In the genomic region with DNA sequence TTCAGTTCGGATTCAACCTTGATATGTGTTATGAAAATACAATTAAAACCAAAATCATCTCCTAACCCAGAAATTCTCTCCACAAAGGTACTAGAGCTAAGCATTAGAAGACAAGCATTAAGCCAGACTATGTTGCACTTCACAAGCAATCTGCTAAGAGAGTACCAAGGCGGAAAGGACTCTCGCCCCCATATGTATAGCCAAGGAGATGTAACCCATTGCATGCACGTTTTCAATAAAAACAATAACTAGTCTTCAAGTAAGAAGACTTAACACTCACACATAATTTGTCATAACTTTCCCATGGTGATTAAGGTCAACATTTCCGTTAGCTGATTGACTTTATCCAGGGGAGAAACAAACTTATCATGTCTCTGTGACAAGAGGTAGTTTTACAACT, we compare ENCODE assay signal across 30 cellular contexts. TPM values are rescaled to one million over a fixed set of nuclear protein-coding genes. Genes with fewer than 3 reads are reported as not detected.
A peak's percentile ranks its signal among the peaks of the same experiment; 100 is the strongest.
DNase-seq lines count a peak whose midpoint lies in the region; ATAC-seq, FAIRE-seq and TF ChIP-seq lines count a peak whose summit lies in the region.
"Had no signal": no experiment of that assay in that cellular context is flagged by ENCODE, and none has a peak within 500 bp of the region (broad histone marks: within the 10 kb centered on the region; RNA-seq: fewer than 3 reads in every experiment).

No MANE protein-coding gene starts in this region.

- DNase-seq in activated CD4-positive, CD25-positive, alpha-beta regulatory T cell treated with anti-CD3 and anti-CD28 coated beads, Interleukin-2, amount 50 U/mL, for 72 hours: no peak
- DNase-seq in GM12892 (ENCODE audit: insufficient read length): no peak
- no peak for DNase-seq in natural killer cell
- DNase-seq in PC-9: no peak
- DNase-seq in mesenteric fat pad (ENCODE audit: low spot score): no peak
- DNase-seq: activated CD8-positive, alpha-beta memory T cell treated with anti-CD3 and anti-CD28 coated beads, Interleukin-2, amount 50 U/mL, for 4 hours; amniotic stem cell; caudate nucleus; DMS 273 treated with DMSO at 0.1 percent for 48 hours; dorsolateral prefrontal cortex; erythroblast; foreskin melanocyte; hypothalamus; NCI-H1105; NCI-H2081 treated with DMSO at 0.1 percent for 48 hours; NCI-H524; Right ventricle myocardium superior; stimulated activated CD4-positive, alpha-beta T cell treated with anti-CD3 and anti-CD28 coated beads, Interleukin-1b, Interleukin-23, amount 100 ng/mL, for 48 hours; stomach had no signal

- no peaks in the 10 kb centered on the region for H3K27me3 Mint-ChIP-seq in activated T-helper 17 cell treated with anti-CD3 and anti-CD28 coated beads, Interleukin-2, amount 50 U/mL, for 72 hours
- no peaks in the 10 kb centered on the region for H3K27me3 Mint-ChIP-seq in natural killer cell (ENCODE audit: low read depth in 2 of 2)
- H3K27me3 Mint-ChIP-seq: type B pancreatic cell had no signal

- no peak for TF ChIP-seq POLR2A in GM12892 (IDR thresholded peaks at IDR 0.05; ENCODE audit: low read depth, low read length)

- no peak overlapping the region for H2AFZ ChIP-seq in PC-9

- H3K27me3 ChIP-seq in PC-9 (ENCODE audit: insufficient read depth, low read depth): no peaks in the 10 kb centered on the region
- H3K27me3 ChIP-seq: BLaER1, dorsolateral prefrontal cortex, stomach had no signal

- H4K20me1 ChIP-seq in PC-9 (ENCODE audit: insufficient read depth): no peaks in the 10 kb centered on the region
- H4K20me1 ChIP-seq: BLaER1 had no signal

- no peak overlapping the region for H3K4me3 ChIP-seq in PC-9
- H3K4me3 ChIP-seq: BLaER1, dorsolateral prefrontal cortex, stomach had no signal

- no peaks in the 10 kb centered on the region for H3K4me1 ChIP-seq in PC-9 (replicated peaks; ENCODE audit: insufficient read depth)
- H3K4me1 ChIP-seq: BLaER1, stomach had no signal

- H3K27ac ChIP-seq in PC-9: no peak overlapping the region
- H3K27ac ChIP-seq: BLaER1, dorsolateral prefrontal cortex, KMS-11, stomach had no signal

- H3F3A ChIP-seq in PC-9 (ENCODE audit: insufficient read depth, low read depth): no peaks in the 10 kb centered on the region

- peaks cover 5% of the 10 kb centered on the region; the same call in 1 of the 2 replicates for H3K9me3 ChIP-seq in PC-9 (ENCODE audit: insufficient read depth, low read depth)
- H3K9me3 ChIP-seq: BLaER1, stomach had no signal

- H3K9me3 Mint-ChIP-seq in activated T-helper 17 cell treated with anti-CD3 and anti-CD28 coated beads, Interleukin-2, amount 50 U/mL, for 72 hours: peaks cover 3% of the 10 kb centered on the region
- H3K9me3 Mint-ChIP-seq in natural killer cell: no peaks in the 10 kb centered on the region
- H3K9me3 Mint-ChIP-seq: type B pancreatic cell had no signal

- BruUV-seq in PC-9 (replicated peaks; lab: Mats Ljungman, UMichigan): no TSS peak

- peaks cover 45% of the 10 kb centered on the region for H3K4me1 Mint-ChIP-seq in activated T-helper 17 cell treated with anti-CD3 and anti-CD28 coated beads, Interleukin-2, amount 50 U/mL, for 72 hours
- H3K4me1 Mint-ChIP-seq in natural killer cell: peaks cover 60 to 66% of the 10 kb centered on the region in 2 donors

- no peaks in the 10 kb centered on the region for H3K9me2 ChIP-seq in PC-9 (ENCODE audit: insufficient read depth)

- ATAC-seq in activated CD4-positive, CD25-positive, alpha-beta regulatory T cell treated with anti-CD3 and anti-CD28 coated beads, Interleukin-2, amount 50 U/mL, for 24 hours: peak; percentile 39
- peak; percentile 52 for ATAC-seq in activated T-helper 17 cell treated with anti-CD3 and anti-CD28 coated beads, Interleukin-2, amount 50 U/mL, for 72 hours (replicated peaks)
- ATAC-seq in natural killer cell (no peak), HG03460 (IDR thresholded peaks at IDR 0.05; ENCODE audit: unreplicated experiment) (no peak)

- no peak overlapping the region for H3K4me2 ChIP-seq in PC-9
- H3K4me2 ChIP-seq: BLaER1 had no signal

- H3K36me3 Mint-ChIP-seq in activated T-helper 17 cell treated with anti-CD3 and anti-CD28 coated beads, Interleukin-2, amount 50 U/mL, for 72 hours (ENCODE audit: low read depth): peaks cover 4% of the 10 kb centered on the region
- H3K36me3 Mint-ChIP-seq in natural killer cell: no peaks in the 10 kb centered on the region
- H3K36me3 Mint-ChIP-seq: type B pancreatic cell had no signal

- H3K27ac Mint-ChIP-seq in activated T-helper 17 cell treated with anti-CD3 and anti-CD28 coated beads, Interleukin-2, amount 50 U/mL, for 72 hours: peak overlapping the region; percentile 95
- H3K27ac Mint-ChIP-seq in natural killer cell: peak overlapping the region; percentile 99
- H3K27ac Mint-ChIP-seq: type B pancreatic cell had no signal

- POLR2A ChIA-PET in PC-9 (lab: Charles Lee; ENCODE audit: unreplicated experiment): no interaction called here

- no peaks in the 10 kb centered on the region for H3K79me2 ChIP-seq in PC-9 (ENCODE audit: low read depth)

- CTCF ChIA-PET in PC-9 (lab: Charles Lee): no interaction called here

- FAIRE-seq in GM12892 (lab: Jason Lieb, UNC): peak; percentile 56
- FAIRE-seq: A204.1, H1 had no signal

- H3K36me3 ChIP-seq in PC-9 (ENCODE audit: low read depth): no peaks in the 10 kb centered on the region
- H3K36me3 ChIP-seq: BLaER1, stomach had no signal

- intact Hi-C loops in natural killer cell (cut with micrococcal nuclease): no loop called here
- intact Hi-C loops in PC-9 (cut with micrococcal nuclease; ENCODE audit: unreplicated experiment): no loop called here

- no peak for TF ChIP-seq CTCF in natural killer cell (IDR thresholded peaks at IDR 0.05)
- no peak for TF ChIP-seq CTCF in PC-9 (conservative IDR thresholded peaks at IDR 0.05)

- H3K4me3 Mint-ChIP-seq in activated T-helper 17 cell treated with anti-CD3 and anti-CD28 coated beads, Interleukin-2, amount 50 U/mL, for 72 hours: peak overlapping the region; percentile 90
- peak overlapping the region; percentile 42 for H3K4me3 Mint-ChIP-seq in natural killer cell
- H3K4me3 Mint-ChIP-seq: type B pancreatic cell had no signal

RNA-seq across cellular contexts. Expression of a gene that starts 27.6 kb away (rescaled TPM):
- 102 TPM for polyA plus RNA-seq in GM12892 (2012; ENCODE audit: missing spikeins)
- 100 to 1,000 TPM; 366 to 421 TPM for total RNA-seq in activated T-helper 17 cell treated with anti-CD3 and anti-CD28 coated beads, Interleukin-2, amount 50 U/mL, for 72 hours
- total RNA-seq in natural killer cell (1,000 to 10,000 TPM; 1,142 to 1,334 (median 1,200) TPM), PC-9 (2021) (0.58 and 0.79 TPM in 2 replicates), mesenteric fat pad (65.8 TPM)
- total RNA-seq: G401, H1, HT-29, lung microvascular endothelial cell had no signal

Comparison
In these comparisons a context has a peak if more than half of its experiments do, and no peak if none do; other contexts are left out.
1. ATAC-seq: peak in activated CD4-positive, CD25-positive, alpha-beta regulatory T cell treated with anti-CD3 and anti-CD28 coated beads, Interleukin-2, amount 50 U/mL, for 24 hours (2 of 2) and activated T-helper 17 cell treated with anti-CD3 and anti-CD28 coated beads, Interleukin-2, amount 50 U/mL, for 72 hours (single experiment); none in natural killer cell (0 of 3) and HG03460 (single experiment).
2. RNA of a gene that starts 27.6 kb away (total RNA-seq): 1,142 to 1,334 TPM in natural killer cell, 366 to 421 TPM in activated T-helper 17 cell treated with anti-CD3 and anti-CD28 coated beads, Interleukin-2, amount 50 U/mL, for 72 hours and 65.8 TPM in mesenteric fat pad (single experiment); 0.58 to 0.79 TPM in PC-9; every median in the first group is over 10 times any median in the second.